In the genomic region with DNA sequence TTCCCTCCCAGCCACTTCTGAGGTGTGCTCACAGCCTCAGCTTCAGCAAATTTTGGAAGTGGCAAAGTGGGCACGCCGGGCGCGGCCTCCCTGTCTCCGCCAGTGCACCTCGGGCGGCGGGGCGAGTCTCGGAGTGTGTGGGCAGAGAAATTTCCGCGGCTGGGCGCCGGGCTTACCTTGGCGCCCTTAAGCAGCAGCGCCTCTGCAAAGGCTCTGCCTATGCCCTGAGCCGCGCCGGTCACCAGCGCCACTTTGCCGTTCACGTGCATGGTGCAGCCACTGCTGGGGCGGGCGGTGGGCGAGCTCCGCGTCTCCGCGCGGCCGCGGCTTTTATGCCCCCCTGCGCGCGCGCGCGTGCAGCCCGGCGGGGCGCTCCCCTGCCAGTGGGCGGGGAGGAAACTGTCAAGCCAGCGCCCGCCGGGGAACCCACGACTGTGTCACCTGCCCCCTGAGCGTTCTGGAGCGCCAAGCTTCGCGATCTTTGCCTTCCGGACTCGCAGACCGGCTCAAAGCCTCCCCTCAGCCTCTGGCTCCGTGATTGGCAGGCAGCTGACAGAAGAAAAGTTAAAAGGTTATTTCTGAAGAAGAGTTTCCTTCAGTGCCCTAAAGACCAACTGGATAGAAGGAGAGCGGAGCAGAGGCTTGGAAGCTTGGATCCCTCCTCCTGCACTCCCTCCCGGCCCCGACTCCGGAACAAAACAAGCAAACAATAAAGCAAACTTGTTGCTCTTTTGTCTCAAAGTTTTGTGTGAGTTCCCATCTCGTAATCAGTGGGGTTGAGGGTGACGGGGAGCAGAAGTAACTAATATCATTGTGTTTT, we compare ENCODE assay signal across 8 cellular contexts. TPM values are rescaled to one million over a fixed set of nuclear protein-coding genes. Genes with fewer than 3 reads are reported as not detected.
DNase-seq lines count a peak whose midpoint lies in the region; ATAC-seq and TF ChIP-seq lines count a peak whose summit lies in the region.

A gene (minus strand): TSS at position 306 of the 820 bp plus-strand sequence. CDS start 37 bp downstream, at position 269.

- H3K4me3 ChIP-seq in Panc1 (ENCODE audit: low read depth in 2 of 2, low read length in 2 of 2), result peak within 1 kb of the TSS; percentile 37 to 50
- H3K4me3 ChIP-seq in trophoblast cell (ENCODE audit: low read depth, low read length), result peak within 1 kb of the TSS; percentile 92

- no CpG with 5 or more reads among the region's 60 CpGs for WGBS in trophoblast cell (ENCODE audit: extremely low coverage, insufficient coverage, insufficient read length)

- intact Hi-C loops in Panc1 (cut with micrococcal nuclease; ENCODE audit: unreplicated experiment), result no loop called here
- intact Hi-C loops in head of caudate nucleus (cut with DNase I), result no loop called here

- peak within 1 kb of the TSS; percentile 74 for H2AFZ ChIP-seq in trophoblast cell (ENCODE audit: insufficient read depth, low read length, poor library complexity)

- H3K79me1 ChIP-seq in trophoblast cell (ENCODE audit: low read length), result peaks cover 15% of the 10 kb centered on the region

- H3K9ac ChIP-seq in trophoblast cell (ENCODE audit: low read length), result peak within 1 kb of the TSS; percentile 86

- peak within 1 kb of the TSS; percentile 33 for H4K8ac ChIP-seq in trophoblast cell (ENCODE audit: low read depth, low read length)

- DNase-seq in NCI-H82 (lab: John Stamatoyannopoulos, UW) (peak; percentile 64), NCI-H82 treated with DMSO at 0.1 percent for 48 hours (lab: John Stamatoyannopoulos, UW; ENCODE audit: unreplicated experiment) (no peak), Panc1 (ENCODE audit: low read depth, low spot score) (no peak), head of caudate nucleus (peak in 32 of 42 donors; percentile 2 to 45 (median 18)), trophoblast cell (peak; percentile 77 to 88), ureter (ENCODE audit: low spot score) (peak; percentile 86)
- peak; percentile 83 for DNase-seq in activated effector memory CD4-positive, alpha-beta T cell treated with anti-CD3 and anti-CD28 coated beads, Interleukin-2, amount 50 U/mL, for 16 hours

- no peak within 1 kb of the TSS for H2AK5ac ChIP-seq in trophoblast cell (ENCODE audit: low read length)

- peak within 1 kb of the TSS; percentile 17 for H3K4ac ChIP-seq in trophoblast cell (ENCODE audit: low read depth, low read length)

- H2BK12ac ChIP-seq in trophoblast cell (ENCODE audit: low read length), result no peak within 1 kb of the TSS

- CTCF ChIA-PET in Panc1 (lab: Charles Lee), result no interaction called here

- H3K14ac ChIP-seq in trophoblast cell (ENCODE audit: low read length), result peak within 1 kb of the TSS; percentile 30

- H3K36me3 ChIP-seq in Panc1 (ENCODE audit: control insufficient read depth, insufficient read depth, low read length), result no peaks in the 10 kb centered on the region
- no peaks in the 10 kb centered on the region for H3K36me3 ChIP-seq in trophoblast cell (ENCODE audit: control insufficient read depth in 1 of 2, insufficient read depth in 2 of 2, low read length in 2 of 2)

- no peak within 1 kb of the TSS for H3K23ac ChIP-seq in trophoblast cell (ENCODE audit: low read length)

- in situ Hi-C loops in Panc1 (cut with HindIII; ENCODE audit: low pct_unique_long_range_greater_than_20kb, low sequenced_read_pairs), result no loop called here

- H3K27ac ChIP-seq in Panc1 (ENCODE audit: low read length) (no peak within 1 kb of the TSS), trophoblast cell (ENCODE audit: low read depth, low read length) (peak within 1 kb of the TSS; percentile 53)

- H3K18ac ChIP-seq in trophoblast cell (ENCODE audit: low read length), result peak within 1 kb of the TSS; percentile 57

- BruUV-seq in Panc1 (replicated peaks; lab: Mats Ljungman, UMichigan), result no TSS peak

- peak within 1 kb of the TSS; percentile 98 for H3K4me2 ChIP-seq in trophoblast cell (ENCODE audit: low read length)

- H3K4me1 ChIP-seq in Panc1 (ENCODE audit: control insufficient read depth, insufficient read depth, low read length) (no peaks in the 10 kb centered on the region; the same call in 1 of the 2 replicates), trophoblast cell (ENCODE audit: control insufficient read depth in 1 of 2, insufficient read depth in 2 of 2, low read length in 2 of 2) (peaks cover 5 to 9% of the 10 kb centered on the region in 2 experiments)

- H3K9me3 ChIP-seq in Panc1 (ENCODE audit: control insufficient read depth, insufficient read depth, low read depth, low read length) (no peaks in the 10 kb centered on the region), trophoblast cell (ENCODE audit: insufficient read depth, low read depth, low read length) (no peaks in the 10 kb centered on the region)

- ATAC-seq in HG03139 (IDR thresholded peaks at IDR 0.05; ENCODE audit: unreplicated experiment), result peak; percentile 75
- peak; percentile 82 for ATAC-seq in Panc1

- H4K91ac ChIP-seq in trophoblast cell (ENCODE audit: low read depth, low read length), result peak within 1 kb of the TSS; percentile 46

- H3K27me3 ChIP-seq in Panc1 (ENCODE audit: control insufficient read depth, insufficient read depth, low read length), result peaks cover 5% of the 10 kb centered on the region
- H3K27me3 ChIP-seq in trophoblast cell (ENCODE audit: insufficient read depth, low read length), result no peaks in the 10 kb centered on the region

- peaks cover 6% of the 10 kb centered on the region for H3K79me2 ChIP-seq in trophoblast cell (ENCODE audit: control insufficient read depth, insufficient read depth, low read length, poor library complexity)

- peak within 1 kb of the TSS; percentile 80 for H2BK5ac ChIP-seq in trophoblast cell (ENCODE audit: low read depth, low read length, poor library complexity)

- POLR2A ChIA-PET in Panc1 (lab: Charles Lee), result no interaction called here

- peak within 1 kb of the TSS; percentile 52 for H2BK120ac ChIP-seq in trophoblast cell (ENCODE audit: insufficient read depth, low read length, poor library complexity)

- TF ChIP-seq CTCF in Panc1 (IDR thresholded peaks at IDR 0.05), result no peak

- peak within 1 kb of the TSS; percentile 14 for H4K12ac ChIP-seq in trophoblast cell (ENCODE audit: low read depth, low read length)

RNA-seq across cellular contexts. Expression of the gene that starts here (rescaled TPM):
- 1.2 TPM for total RNA-seq in Panc1 (2021; ENCODE audit: unreplicated experiment)
- polyA plus RNA-seq in Panc1 (2012; ENCODE audit: insufficient read length), result 0.57 TPM
- 144 and 154 TPM in 2 replicates for polyA plus RNA-seq in trophoblast cell (2013)
- total RNA-seq in ureter, result 527 TPM

Comparison
In these comparisons a context has a peak if more than half of its experiments do, and no peak if none do; other contexts are left out.
1. RNA of the gene that starts here (total RNA-seq): 527 TPM in ureter (single experiment); 1.2 TPM in Panc1 (single experiment); every median in the first group is over 100 times any median in the second.
2. DNase-seq: peak in NCI-H82 (single experiment), activated effector memory CD4-positive, alpha-beta T cell treated with anti-CD3 and anti-CD28 coated beads, Interleukin-2, amount 50 U/mL, for 16 hours (single experiment), head of caudate nucleus (32 of 42), trophoblast cell (2 of 2) and ureter (single experiment); none in NCI-H82 treated with DMSO at 0.1 percent for 48 hours (single experiment) and Panc1 (single experiment).